Comparison of ENCODE assay signal across 18 cellular contexts in the genomic region with DNA sequence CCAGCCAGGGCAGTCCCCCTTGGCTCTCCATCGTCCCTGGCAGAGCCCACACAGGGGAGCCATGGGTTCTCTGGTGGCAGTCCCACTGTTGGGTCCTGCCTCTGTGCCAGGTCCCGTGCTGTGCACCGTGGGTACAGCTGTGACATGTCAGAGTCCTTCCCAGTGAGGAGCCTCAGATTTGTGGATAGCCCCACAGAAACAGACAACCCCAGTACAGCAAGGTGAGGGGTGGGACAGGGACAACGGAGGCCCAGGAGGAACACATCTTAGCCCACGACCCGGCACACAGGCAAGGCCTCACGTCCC. TPM values are rescaled to one million over a fixed set of nuclear protein-coding genes. Genes with fewer than 3 reads are reported as not detected.
DNase-seq lines count a peak whose midpoint lies in the region; ATAC-seq and TF ChIP-seq lines count a peak whose summit lies in the region.
"Had no signal": no experiment of that assay in that cellular context is flagged by ENCODE, and none has a peak within 500 bp of the region (broad histone marks: within the 10 kb centered on the region; RNA-seq: fewer than 3 reads in every experiment).

No MANE protein-coding gene starts in this region.

- peaks cover 6% of the 10 kb centered on the region for H3K36me3 ChIP-seq in Caco-2 (ENCODE audit: control insufficient read depth, insufficient read depth, low read length)

- TF ChIP-seq CTCF in Caco-2 (IDR thresholded peaks at IDR 0.05; ENCODE audit: insufficient read depth in 1 of 2, low read depth in 1 of 2, low read length in 1 of 2, severe bottlenecking in 1 of 2, unreplicated experiment in 1 of 2): no peak

- no peak overlapping the region for H3K4me3 ChIP-seq in Caco-2 (ENCODE audit: low read depth, low read length)
- H3K4me3 ChIP-seq: MG63 had no signal

- H3K27ac Mint-ChIP-seq in Caco-2 (ENCODE audit: unreplicated experiment): peak overlapping the region; percentile 48
- H3K27ac Mint-ChIP-seq: HFFc6 had no signal

- H3K27me3 Mint-ChIP-seq in Caco-2 (ENCODE audit: insufficient read depth, unreplicated experiment): no peaks in the 10 kb centered on the region
- H3K27me3 Mint-ChIP-seq: CD8-positive, alpha-beta memory T cell had no signal

- peak; percentile 4 for ATAC-seq in left ventricle myocardium superior
- ATAC-seq in esophagus mucosa: no peak
- ATAC-seq: Panc1 had no signal

- no peak overlapping the region for H3K4me3 Mint-ChIP-seq in Caco-2 (ENCODE audit: unreplicated experiment)
- H3K4me3 Mint-ChIP-seq: CD8-positive, alpha-beta memory T cell; HFFc6 had no signal

- H3K27me3 ChIP-seq in Caco-2 (replicated peaks; ENCODE audit: control insufficient read depth, insufficient read depth, low read length): no peaks in the 10 kb centered on the region
- H3K27me3 ChIP-seq: MG63 had no signal

- POLR2A ChIA-PET in Caco-2 (lab: Charles Lee): no interaction called here

- H3K4me1 ChIP-seq in Caco-2: no peaks in the 10 kb centered on the region

- peaks cover under 1% of the 10 kb centered on the region for H3K4me1 Mint-ChIP-seq in Caco-2 (ENCODE audit: low read depth, unreplicated experiment)

- CTCF ChIA-PET in Caco-2 (lab: Charles Lee): no interaction called here

- intact Hi-C loops in Caco-2 (cut with micrococcal nuclease; ENCODE audit: unreplicated experiment): no loop called here
- intact Hi-C loops in left ventricle myocardium superior (cut with micrococcal nuclease): no loop called here

- BruUV-seq in Caco-2 (replicated peaks; lab: Mats Ljungman, UMichigan): no TSS peak

- H3K9me3 Mint-ChIP-seq in Caco-2 (ENCODE audit: unreplicated experiment): no peaks in the 10 kb centered on the region
- H3K9me3 Mint-ChIP-seq: CD8-positive, alpha-beta memory T cell; HFFc6 had no signal

- DNase-seq in Caco-2: no peak
- DNase-seq in left ventricle myocardium superior: no peak
- peak; percentile 35 for DNase-seq in retina
- no peak for DNase-seq in NCI-H2196 (lab: John Stamatoyannopoulos, UW; ENCODE audit: unreplicated experiment)
- DNase-seq in SW 1271 (lab: John Stamatoyannopoulos, UW): no peak
- DNase-seq in DMS 273 treated with DMSO at 0.1 percent for 48 hours (lab: John Stamatoyannopoulos, UW): no peak
- DNase-seq: CD8-positive, alpha-beta memory T cell; HFFc6; MG63; NCI-H1092 treated with DMSO at 0.1 percent for 48 hours; NCI-H1694; NCI-H446; SHP77 treated with DMSO at 0.1 percent for 48 hours had no signal

- peak overlapping the region; percentile 37 for H3K27ac ChIP-seq in angular gyrus (ENCODE audit: low read depth, low read length)
- H3K27ac ChIP-seq: HL-60, KMS-11 had no signal

- H3K36me3 Mint-ChIP-seq in Caco-2 (ENCODE audit: insufficient read depth, unreplicated experiment): peaks cover 86% of the 10 kb centered on the region

- no peaks in the 10 kb centered on the region for H3K9me3 ChIP-seq in Caco-2
- H3K9me3 ChIP-seq: MG63 had no signal

RNA-seq across cellular contexts. Expression of gene POLR3H, which starts 12.9 kb away (rescaled TPM):
- total RNA-seq in Caco-2 (2022) (42.2 and 45.4 TPM in 2 replicates), left ventricle myocardium superior (17.9 TPM), esophagus mucosa (27.8 TPM)

RNA-seq across cellular contexts. Expression of gene CSDC2, which starts 29.4 kb away (rescaled TPM):
- total RNA-seq in Caco-2 (2022) (0.37 and 0.41 TPM in 2 replicates), left ventricle myocardium superior (223 TPM), esophagus mucosa (0.08 TPM)
- total RNA-seq: CD8-positive, alpha-beta memory T cell had no signal

RNA-seq across cellular contexts. Expression of gene PMM1, which starts 58.3 kb away (rescaled TPM):
- total RNA-seq in Caco-2 (2022): 27.8 and 29.6 TPM in 2 replicates
- 12.9 TPM for total RNA-seq in left ventricle myocardium superior
- total RNA-seq in esophagus mucosa: 30.0 TPM

Comparison
In these comparisons a context has a peak if more than half of its experiments do, and no peak if none do; other contexts are left out.
1. RNA of gene CSDC2, which starts 29.4 kb away (total RNA-seq): 223 TPM in left ventricle myocardium superior (single experiment); 0.37 to 0.41 TPM in Caco-2 and 0.08 TPM in esophagus mucosa (single experiment); every median in the first group is over 100 times any median in the second.